ENCODE assay signal across 1 cellular context in the genomic region with DNA sequence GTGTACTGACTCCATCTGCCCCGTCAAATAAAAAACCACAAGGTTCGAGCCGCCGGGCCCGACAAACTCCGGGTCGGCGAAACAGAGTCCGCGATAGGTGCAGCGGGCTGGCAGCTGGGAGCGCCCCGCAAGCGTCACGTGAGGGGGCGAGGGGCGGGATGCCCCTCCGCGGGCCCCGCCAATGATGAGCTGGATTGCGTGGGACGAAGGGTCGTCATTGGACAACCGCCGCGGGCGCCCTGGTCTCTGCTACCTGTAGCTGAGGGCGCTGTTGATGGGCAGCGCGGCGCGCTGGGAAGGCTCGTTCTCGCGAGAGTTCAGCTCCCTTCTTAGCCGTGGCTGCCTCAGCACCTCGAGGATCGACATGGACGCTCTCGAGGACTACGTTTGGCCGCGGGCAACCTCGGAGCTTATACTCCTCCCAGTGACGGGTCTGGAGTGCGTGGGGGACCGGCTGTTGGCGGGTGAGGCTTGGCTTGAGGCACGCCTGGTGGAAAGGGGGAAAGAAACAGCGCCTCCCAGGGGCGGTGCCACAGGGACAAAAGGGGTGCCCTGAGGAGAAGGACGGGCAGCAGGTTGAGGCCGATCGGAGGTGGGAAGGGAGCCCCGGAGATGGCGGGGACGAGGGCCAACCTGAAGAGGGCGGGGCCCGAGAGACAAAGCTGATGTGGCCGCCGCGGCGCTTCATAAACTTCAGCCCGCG.
A peak's percentile ranks its signal among the peaks of the same experiment; 100 is the strongest.
TF ChIP-seq lines count a peak whose summit lies in the region.

A gene with protein sequence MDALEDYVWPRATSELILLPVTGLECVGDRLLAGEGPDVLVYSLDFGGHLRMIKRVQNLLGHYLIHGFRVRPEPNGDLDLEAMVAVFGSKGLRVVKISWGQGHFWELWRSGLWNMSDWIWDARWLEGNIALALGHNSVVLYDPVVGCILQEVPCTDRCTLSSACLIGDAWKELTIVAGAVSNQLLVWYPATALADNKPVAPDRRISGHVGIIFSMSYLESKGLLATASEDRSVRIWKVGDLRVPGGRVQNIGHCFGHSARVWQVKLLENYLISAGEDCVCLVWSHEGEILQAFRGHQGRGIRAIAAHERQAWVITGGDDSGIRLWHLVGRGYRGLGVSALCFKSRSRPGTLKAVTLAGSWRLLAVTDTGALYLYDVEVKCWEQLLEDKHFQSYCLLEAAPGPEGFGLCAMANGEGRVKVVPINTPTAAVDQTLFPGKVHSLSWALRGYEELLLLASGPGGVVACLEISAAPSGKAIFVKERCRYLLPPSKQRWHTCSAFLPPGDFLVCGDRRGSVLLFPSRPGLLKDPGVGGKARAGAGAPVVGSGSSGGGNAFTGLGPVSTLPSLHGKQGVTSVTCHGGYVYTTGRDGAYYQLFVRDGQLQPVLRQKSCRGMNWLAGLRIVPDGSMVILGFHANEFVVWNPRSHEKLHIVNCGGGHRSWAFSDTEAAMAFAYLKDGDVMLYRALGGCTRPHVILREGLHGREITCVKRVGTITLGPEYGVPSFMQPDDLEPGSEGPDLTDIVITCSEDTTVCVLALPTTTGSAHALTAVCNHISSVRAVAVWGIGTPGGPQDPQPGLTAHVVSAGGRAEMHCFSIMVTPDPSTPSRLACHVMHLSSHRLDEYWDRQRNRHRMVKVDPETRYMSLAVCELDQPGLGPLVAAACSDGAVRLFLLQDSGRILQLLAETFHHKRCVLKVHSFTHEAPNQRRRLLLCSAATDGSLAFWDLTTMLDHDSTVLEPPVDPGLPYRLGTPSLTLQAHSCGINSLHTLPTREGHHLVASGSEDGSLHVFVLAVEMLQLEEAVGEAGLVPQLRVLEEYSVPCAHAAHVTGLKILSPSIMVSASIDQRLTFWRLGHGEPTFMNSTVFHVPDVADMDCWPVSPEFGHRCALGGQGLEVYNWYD (plus strand): TSS at position 324 of the 703 bp plus-strand sequence. CDS start 41 bp downstream, at position 365.

TF ChIP-seq in HepG2, 621 proteins besides CTCF, POLR2A, EP300 and RAD21 (continued from another document and continues in another):
- TF ChIP-seq, protein P1, sequence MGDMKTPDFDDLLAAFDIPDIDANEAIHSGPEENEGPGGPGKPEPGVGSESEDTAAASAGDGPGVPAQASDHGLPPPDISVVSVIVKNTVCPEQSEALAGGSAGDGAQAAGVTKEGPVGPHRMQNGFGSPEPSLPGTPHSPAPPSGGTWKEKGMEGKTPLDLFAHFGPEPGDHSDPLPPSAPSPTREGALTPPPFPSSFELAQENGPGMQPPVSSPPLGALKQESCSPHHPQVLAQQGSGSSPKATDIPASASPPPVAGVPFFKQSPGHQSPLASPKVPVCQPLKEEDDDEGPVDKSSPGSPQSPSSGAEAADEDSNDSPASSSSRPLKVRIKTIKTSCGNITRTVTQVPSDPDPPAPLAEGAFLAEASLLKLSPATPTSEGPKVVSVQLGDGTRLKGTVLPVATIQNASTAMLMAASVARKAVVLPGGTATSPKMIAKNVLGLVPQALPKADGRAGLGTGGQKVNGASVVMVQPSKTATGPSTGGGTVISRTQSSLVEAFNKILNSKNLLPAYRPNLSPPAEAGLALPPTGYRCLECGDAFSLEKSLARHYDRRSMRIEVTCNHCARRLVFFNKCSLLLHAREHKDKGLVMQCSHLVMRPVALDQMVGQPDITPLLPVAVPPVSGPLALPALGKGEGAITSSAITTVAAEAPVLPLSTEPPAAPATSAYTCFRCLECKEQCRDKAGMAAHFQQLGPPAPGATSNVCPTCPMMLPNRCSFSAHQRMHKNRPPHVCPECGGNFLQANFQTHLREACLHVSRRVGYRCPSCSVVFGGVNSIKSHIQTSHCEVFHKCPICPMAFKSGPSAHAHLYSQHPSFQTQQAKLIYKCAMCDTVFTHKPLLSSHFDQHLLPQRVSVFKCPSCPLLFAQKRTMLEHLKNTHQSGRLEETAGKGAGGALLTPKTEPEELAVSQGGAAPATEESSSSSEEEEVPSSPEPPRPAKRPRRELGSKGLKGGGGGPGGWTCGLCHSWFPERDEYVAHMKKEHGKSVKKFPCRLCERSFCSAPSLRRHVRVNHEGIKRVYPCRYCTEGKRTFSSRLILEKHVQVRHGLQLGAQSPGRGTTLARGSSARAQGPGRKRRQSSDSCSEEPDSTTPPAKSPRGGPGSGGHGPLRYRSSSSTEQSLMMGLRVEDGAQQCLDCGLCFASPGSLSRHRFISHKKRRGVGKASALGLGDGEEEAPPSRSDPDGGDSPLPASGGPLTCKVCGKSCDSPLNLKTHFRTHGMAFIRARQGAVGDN (CRISPR knock-in tag; IDR thresholded peaks at IDR 0.05) = peak; percentile 98
- TF ChIP-seq, protein P2, sequence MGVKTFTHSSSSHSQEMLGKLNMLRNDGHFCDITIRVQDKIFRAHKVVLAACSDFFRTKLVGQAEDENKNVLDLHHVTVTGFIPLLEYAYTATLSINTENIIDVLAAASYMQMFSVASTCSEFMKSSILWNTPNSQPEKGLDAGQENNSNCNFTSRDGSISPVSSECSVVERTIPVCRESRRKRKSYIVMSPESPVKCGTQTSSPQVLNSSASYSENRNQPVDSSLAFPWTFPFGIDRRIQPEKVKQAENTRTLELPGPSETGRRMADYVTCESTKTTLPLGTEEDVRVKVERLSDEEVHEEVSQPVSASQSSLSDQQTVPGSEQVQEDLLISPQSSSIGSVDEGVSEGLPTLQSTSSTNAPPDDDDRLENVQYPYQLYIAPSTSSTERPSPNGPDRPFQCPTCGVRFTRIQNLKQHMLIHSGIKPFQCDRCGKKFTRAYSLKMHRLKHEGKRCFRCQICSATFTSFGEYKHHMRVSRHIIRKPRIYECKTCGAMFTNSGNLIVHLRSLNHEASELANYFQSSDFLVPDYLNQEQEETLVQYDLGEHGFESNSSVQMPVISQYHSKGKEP (CRISPR knock-in tag; IDR thresholded peaks at IDR 0.05) = no peak
- TF ChIP-seq, protein P3, sequence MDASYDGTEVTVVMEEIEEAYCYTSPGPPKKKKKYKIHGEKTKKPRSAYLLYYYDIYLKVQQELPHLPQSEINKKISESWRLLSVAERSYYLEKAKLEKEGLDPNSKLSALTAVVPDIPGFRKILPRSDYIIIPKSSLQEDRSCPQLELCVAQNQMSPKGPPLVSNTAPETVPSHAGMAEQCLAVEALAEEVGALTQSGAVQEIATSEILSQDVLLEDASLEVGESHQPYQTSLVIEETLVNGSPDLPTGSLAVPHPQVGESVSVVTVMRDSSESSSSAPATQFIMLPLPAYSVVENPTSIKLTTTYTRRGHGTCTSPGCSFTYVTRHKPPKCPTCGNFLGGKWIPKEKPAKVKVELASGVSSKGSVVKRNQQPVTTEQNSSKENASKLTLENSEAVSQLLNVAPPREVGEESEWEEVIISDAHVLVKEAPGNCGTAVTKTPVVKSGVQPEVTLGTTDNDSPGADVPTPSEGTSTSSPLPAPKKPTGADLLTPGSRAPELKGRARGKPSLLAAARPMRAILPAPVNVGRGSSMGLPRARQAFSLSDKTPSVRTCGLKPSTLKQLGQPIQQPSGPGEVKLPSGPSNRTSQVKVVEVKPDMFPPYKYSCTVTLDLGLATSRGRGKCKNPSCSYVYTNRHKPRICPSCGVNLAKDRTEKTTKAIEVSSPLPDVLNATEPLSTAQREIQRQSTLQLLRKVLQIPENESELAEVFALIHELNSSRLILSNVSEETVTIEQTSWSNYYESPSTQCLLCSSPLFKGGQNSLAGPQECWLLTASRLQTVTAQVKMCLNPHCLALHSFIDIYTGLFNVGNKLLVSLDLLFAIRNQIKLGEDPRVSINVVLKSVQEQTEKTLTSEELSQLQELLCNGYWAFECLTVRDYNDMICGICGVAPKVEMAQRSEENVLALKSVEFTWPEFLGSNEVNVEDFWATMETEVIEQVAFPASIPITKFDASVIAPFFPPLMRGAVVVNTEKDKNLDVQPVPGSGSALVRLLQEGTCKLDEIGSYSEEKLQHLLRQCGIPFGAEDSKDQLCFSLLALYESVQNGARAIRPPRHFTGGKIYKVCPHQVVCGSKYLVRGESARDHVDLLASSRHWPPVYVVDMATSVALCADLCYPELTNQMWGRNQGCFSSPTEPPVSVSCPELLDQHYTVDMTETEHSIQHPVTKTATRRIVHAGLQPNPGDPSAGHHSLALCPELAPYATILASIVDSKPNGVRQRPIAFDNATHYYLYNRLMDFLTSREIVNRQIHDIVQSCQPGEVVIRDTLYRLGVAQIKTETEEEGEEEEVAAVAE (CRISPR knock-in tag; IDR thresholded peaks at IDR 0.05; ENCODE audit: borderline replicate concordance) = peak; percentile 98
- TF ChIP-seq CREM (IDR thresholded peaks at IDR 0.05) (peak; percentile 48), CREM (CRISPR knock-in tag; IDR thresholded peaks at IDR 0.05) (no peak), ZMYM4 (CRISPR knock-in tag; IDR thresholded peaks at IDR 0.05) (peak; percentile 92), EED (CRISPR knock-in tag; IDR thresholded peaks at IDR 0.05) (peak; percentile 97), KLF15 (CRISPR knock-in tag; IDR thresholded peaks at IDR 0.05; ENCODE audit: borderline replicate concordance) (peak; percentile 73; the same call in 1 of the 2 replicates), HINFP (CRISPR knock-in tag; IDR thresholded peaks at IDR 0.05; ENCODE audit: low read depth) (peak; percentile 75; the same call in 1 of the 2 replicates), BHLHE40 (IDR thresholded peaks at IDR 0.05; ENCODE audit: low read length) (peak; percentile 99), ZNF274 (CRISPR knock-in tag; IDR thresholded peaks at IDR 0.05) (peak; percentile 62; the same call in 1 of the 2 replicates), ZFY (CRISPR knock-in tag; IDR thresholded peaks at IDR 0.05) (peak; percentile 77; the same call in 1 of the 2 replicates), ZMYM3 (CRISPR knock-in tag; IDR thresholded peaks at IDR 0.05) (0 out of 2 replicates have a peak, but pooled peaks have one; percentile 20), AKAP8 (CRISPR knock-in tag; IDR thresholded peaks at IDR 0.05) (no peak), ZNF264 (CRISPR knock-in tag; IDR thresholded peaks at IDR 0.05) (peak; percentile 5; the same call in 1 of the 2 replicates), ZNF543 (CRISPR knock-in tag; IDR thresholded peaks at IDR 0.05) (peak; percentile 64), SPEN (CRISPR knock-in tag; IDR thresholded peaks at IDR 0.05; ENCODE audit: low read depth) (peak; percentile 75; the same call in 1 of the 2 replicates), ATF3 (CRISPR knock-in tag; IDR thresholded peaks at IDR 0.05) (no peak; the same call in 1 of the 2 replicates), ZNF501 (CRISPR knock-in tag; IDR thresholded peaks at IDR 0.05) (peak; percentile 90), SMAD3 (CRISPR knock-in tag; IDR thresholded peaks at IDR 0.05) (peak; percentile 71; the same call in 1 of the 2 replicates)
- TF ChIP-seq, protein P4, sequence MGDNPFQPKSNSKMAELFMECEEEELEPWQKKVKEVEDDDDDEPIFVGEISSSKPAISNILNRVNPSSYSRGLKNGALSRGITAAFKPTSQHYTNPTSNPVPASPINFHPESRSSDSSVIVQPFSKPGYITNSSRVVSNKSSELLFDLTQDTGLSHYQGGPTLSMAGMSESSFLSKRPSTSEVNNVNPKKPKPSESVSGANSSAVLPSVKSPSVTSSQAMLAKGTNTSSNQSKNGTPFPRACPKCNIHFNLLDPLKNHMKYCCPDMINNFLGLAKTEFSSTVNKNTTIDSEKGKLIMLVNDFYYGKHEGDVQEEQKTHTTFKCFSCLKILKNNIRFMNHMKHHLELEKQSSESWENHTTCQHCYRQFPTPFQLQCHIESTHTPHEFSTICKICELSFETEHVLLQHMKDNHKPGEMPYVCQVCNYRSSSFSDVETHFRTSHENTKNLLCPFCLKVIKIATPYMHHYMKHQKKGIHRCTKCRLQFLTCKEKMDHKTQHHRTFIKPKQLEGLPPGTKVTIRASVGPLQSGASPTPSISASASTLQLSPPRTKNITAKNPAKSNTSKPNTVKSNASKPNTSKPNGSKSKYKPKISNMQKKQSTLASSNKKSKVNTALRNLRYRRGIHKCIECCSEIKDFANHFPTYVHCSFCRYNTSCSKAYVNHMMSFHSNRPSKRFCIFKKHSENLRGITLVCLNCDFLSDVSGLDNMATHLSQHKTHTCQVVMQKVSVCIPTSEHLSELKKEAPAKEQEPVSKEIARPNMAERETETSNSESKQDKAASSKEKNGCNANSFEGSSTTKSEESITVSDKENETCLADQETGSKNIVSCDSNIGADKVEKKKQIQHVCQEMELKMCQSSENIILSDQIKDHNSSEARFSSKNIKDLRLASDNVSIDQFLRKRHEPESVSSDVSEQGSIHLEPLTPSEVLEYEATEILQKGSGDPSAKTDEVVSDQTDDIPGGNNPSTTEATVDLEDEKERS (CRISPR knock-in tag; IDR thresholded peaks at IDR 0.05) = 0 out of 2 replicates have a peak, but pooled peaks have one; percentile 57
- TF ChIP-seq, protein P5, sequence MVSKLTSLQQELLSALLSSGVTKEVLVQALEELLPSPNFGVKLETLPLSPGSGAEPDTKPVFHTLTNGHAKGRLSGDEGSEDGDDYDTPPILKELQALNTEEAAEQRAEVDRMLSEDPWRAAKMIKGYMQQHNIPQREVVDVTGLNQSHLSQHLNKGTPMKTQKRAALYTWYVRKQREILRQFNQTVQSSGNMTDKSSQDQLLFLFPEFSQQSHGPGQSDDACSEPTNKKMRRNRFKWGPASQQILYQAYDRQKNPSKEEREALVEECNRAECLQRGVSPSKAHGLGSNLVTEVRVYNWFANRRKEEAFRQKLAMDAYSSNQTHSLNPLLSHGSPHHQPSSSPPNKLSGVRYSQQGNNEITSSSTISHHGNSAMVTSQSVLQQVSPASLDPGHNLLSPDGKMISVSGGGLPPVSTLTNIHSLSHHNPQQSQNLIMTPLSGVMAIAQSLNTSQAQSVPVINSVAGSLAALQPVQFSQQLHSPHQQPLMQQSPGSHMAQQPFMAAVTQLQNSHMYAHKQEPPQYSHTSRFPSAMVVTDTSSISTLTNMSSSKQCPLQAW (CRISPR knock-in tag; IDR thresholded peaks at IDR 0.05) = peak; percentile 76; the same call in 1 of the 2 replicates
- TF ChIP-seq, protein P6, sequence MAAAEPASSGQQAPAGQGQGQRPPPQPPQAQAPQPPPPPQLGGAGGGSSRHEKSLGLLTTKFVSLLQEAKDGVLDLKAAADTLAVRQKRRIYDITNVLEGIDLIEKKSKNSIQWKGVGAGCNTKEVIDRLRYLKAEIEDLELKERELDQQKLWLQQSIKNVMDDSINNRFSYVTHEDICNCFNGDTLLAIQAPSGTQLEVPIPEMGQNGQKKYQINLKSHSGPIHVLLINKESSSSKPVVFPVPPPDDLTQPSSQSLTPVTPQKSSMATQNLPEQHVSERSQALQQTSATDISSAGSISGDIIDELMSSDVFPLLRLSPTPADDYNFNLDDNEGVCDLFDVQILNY (CRISPR knock-in tag; conservative IDR thresholded peaks at IDR 0.05) = peak; percentile 41; the same call in 1 of the 2 replicates
- TF ChIP-seq, protein P7, sequence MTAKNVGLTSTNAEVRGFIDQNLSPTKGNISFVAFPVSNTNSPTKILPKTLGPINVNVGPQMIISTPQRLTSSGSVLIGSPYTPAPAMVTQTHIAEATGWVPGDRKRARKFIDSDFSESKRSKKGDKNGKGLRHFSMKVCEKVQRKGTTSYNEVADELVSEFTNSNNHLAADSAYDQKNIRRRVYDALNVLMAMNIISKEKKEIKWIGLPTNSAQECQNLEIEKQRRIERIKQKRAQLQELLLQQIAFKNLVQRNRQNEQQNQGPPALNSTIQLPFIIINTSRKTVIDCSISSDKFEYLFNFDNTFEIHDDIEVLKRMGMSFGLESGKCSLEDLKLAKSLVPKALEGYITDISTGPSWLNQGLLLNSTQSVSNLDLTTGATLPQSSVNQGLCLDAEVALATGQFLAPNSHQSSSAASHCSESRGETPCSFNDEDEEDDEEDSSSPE (CRISPR knock-in tag; IDR thresholded peaks at IDR 0.05) = peak; percentile 94
